Comparison of ENCODE assay signal across 8 cellular contexts in genomic region chr7:35694161-35694783, GRCh38. TPM values are rescaled to one million over a fixed set of nuclear protein-coding genes. Genes with fewer than 3 reads are reported as not detected.
DNase-seq lines count a peak whose midpoint lies in the region; ATAC-seq, FAIRE-seq and TF ChIP-seq lines count a peak whose summit lies in the region.

No MANE protein-coding gene starts in this region.

- TF ChIP-seq EP300 in K562 (IDR thresholded peaks at IDR 0.05; ENCODE audit: low read length) (no peak), stomach (IDR thresholded peaks at IDR 0.05) (no peak)

- DNase-seq in NCI-H2196 (lab: John Stamatoyannopoulos, UW; ENCODE audit: unreplicated experiment) (peak; percentile 7), NCI-H2196 treated with DMSO at 0.1 percent for 48 hours (lab: John Stamatoyannopoulos, UW; ENCODE audit: unreplicated experiment) (no peak), NCI-H526 (lab: John Stamatoyannopoulos, UW) (peak; percentile 14 to 72), K562 (ENCODE audit: extremely low read depth in 1 of 4, low spot score in 3 of 4) (peak in 2 of 4 experiments; percentile 33 to 47), immature natural killer cell (peak in 1 of 3 donors; percentile 17), stomach (no peak), NCI-H1930 (lab: John Stamatoyannopoulos, UW) (no peak)

- H3K4me3 ChIP-seq in K562 (peak overlapping the region; percentile 59), stomach (peak overlapping the region; percentile 83 to 98 (median 94))

- CTCF ChIA-PET in K562 (lab: Yijun Ruan, JAX; ENCODE audit: low intra/inter-chr PET ratio), result no interaction called here

- H3K9me3 Mint-ChIP-seq in immature natural killer cell, result no peaks in the 10 kb centered on the region

- no peaks in the 10 kb centered on the region for H3K27me3 ChIP-seq in K562 (ENCODE audit: control insufficient read depth in 2 of 2, insufficient read depth in 2 of 2, low read length in 2 of 2)
- H3K27me3 ChIP-seq in stomach, result no peaks in the 10 kb centered on the region

- no peaks in the 10 kb centered on the region for H3K9me1 ChIP-seq in K562 (ENCODE audit: control insufficient read depth, insufficient read depth, low read length)

- ATAC-seq in HG02588 (IDR thresholded peaks at IDR 0.05; ENCODE audit: unreplicated experiment) (peak; percentile 27), K562 (peak; percentile 53)

- H3K4me2 ChIP-seq in K562 (ENCODE audit: insufficient read depth, low read length), result peak overlapping the region; percentile 95

- peaks cover 67% of the 10 kb centered on the region for H3K79me2 ChIP-seq in K562 (ENCODE audit: control insufficient read depth, insufficient read depth, low read length)

- H3K4me1 ChIP-seq in K562 (replicated peaks in 1 of 2; ENCODE audit: control insufficient read depth in 2 of 2, insufficient read depth in 2 of 2, low read length in 2 of 2) (peaks cover 0 to 20% of the 10 kb centered on the region in 2 experiments; a peak in 4 of 5 replicates), stomach (peaks cover 24 to 71% (median 58%) of the 10 kb centered on the region in 4 donors)

- POLR2A ChIA-PET in K562 (lab: Yijun Ruan, JAX), result interaction anchor here (0.7 to 1.3 kb wide), 4 partner anchors 14 to 106 kb away, joined by 3 to 4 read pairs (median 4); partner anchors contain the start of gene SEPTIN7

- H3K27ac Mint-ChIP-seq in immature natural killer cell, result peak overlapping the region; percentile 88 to 99 (median 96)

- H3K36me3 ChIP-seq in K562 (ENCODE audit: control insufficient read depth, insufficient read depth, low read length) (peaks cover 5% of the 10 kb centered on the region; the same call in 1 of the 3 replicates), stomach (no peaks in the 10 kb centered on the region)

- no peaks in the 10 kb centered on the region for H3K36me3 Mint-ChIP-seq in immature natural killer cell

- H3K4me3 Mint-ChIP-seq in immature natural killer cell, result peak overlapping the region; percentile 85 to 96 (median 93)

- H2AFZ ChIP-seq in K562 (ENCODE audit: low read depth, low read length), result peak overlapping the region; percentile 69

- H3K4me1 Mint-ChIP-seq in immature natural killer cell, result peaks cover 72% of the 10 kb centered on the region in 2 donors

- WGBS in K562 (ENCODE audit: insufficient coverage, low coverage, missing lambda C conversion rate), result under 1% methylated on average over 21 of the region's 41 CpGs
- 0 to 1% (median 0%) methylated on average over 30 to 41 of the region's 41 CpGs for whole genome bisulfite sequencing in stomach, 5 donors

- no peaks in the 10 kb centered on the region for H4K20me1 ChIP-seq in K562 (replicated peaks; ENCODE audit: control insufficient read depth, insufficient read depth, low read length)

- H3K27ac ChIP-seq in K562 (ENCODE audit: extremely low read depth, low read depth, low read length) (peak overlapping the region; percentile 77), stomach (peak overlapping the region; percentile 93 to 99 (median 98))

- TF ChIP-seq POLR2A in K562 (conservative IDR thresholded peaks at IDR 0.05) (no peak), stomach (IDR thresholded peaks at IDR 0.05) (no peak)

- intact Hi-C loops in K562 (cut with micrococcal nuclease), result no loop called here
- intact Hi-C loops in stomach (cut with DNase I; ENCODE audit: low total_unique reads), result no loop called here

- H3K9ac ChIP-seq in K562 (ENCODE audit: insufficient read depth in 1 of 2, low read depth in 2 of 2, low read length in 2 of 2), result peak overlapping the region; percentile 80 to 96

- TSS peak; percentile 41 for BruUV-seq in K562 (replicated peaks; lab: Mats Ljungman, UMichigan)

- H3K9me3 ChIP-seq in K562 (replicated peaks; ENCODE audit: control insufficient read depth, insufficient read depth, low read depth, low read length) (no peaks in the 10 kb centered on the region), stomach (no peaks in the 10 kb centered on the region)

- in situ Hi-C loops in K562 (cut with MboI), result no loop called here

- TF ChIP-seq CTCF in K562 (IDR thresholded peaks at IDR 0.05 in 2 of 3, conservative IDR thresholded peaks at IDR 0.05 in 1 of 3; ENCODE audit: insufficient read depth in 2 of 3, low read depth in 1 of 3, low read length in 3 of 3), result no peak
- TF ChIP-seq CTCF in stomach (IDR thresholded peaks at IDR 0.05), result no peak

- no peak for FAIRE-seq in K562 (lab: Jason Lieb, UNC)

- TF ChIP-seq RAD21 in K562 (CRISPR knock-in tag; conservative IDR thresholded peaks at IDR 0.05 in 1 of 2, IDR thresholded peaks at IDR 0.05 in 1 of 2), result no peak

- peaks cover 13 to 16% (median 16%) of the 10 kb centered on the region in 3 donors for H3K27me3 Mint-ChIP-seq in immature natural killer cell (ENCODE audit: low read depth in 3 of 3)

TF ChIP-seq in K562, 482 proteins besides CTCF, POLR2A, EP300 and RAD21 (continues in another document):
- peak; percentile 81; the same call in 1 of the 2 replicates for TF ChIP-seq RBM14 (IDR thresholded peaks at IDR 0.05; ENCODE audit: borderline replicate concordance, insufficient read depth, low read depth, low read length)
- TF ChIP-seq MEIS2 (IDR thresholded peaks at IDR 0.05; ENCODE audit: partially characterized antibody), result no peak
- TF ChIP-seq ZNF395 (CRISPR knock-in tag; IDR thresholded peaks at IDR 0.05), result 0 out of 2 replicates have a peak, but pooled peaks have one; percentile 34
- peak; percentile 39 for TF ChIP-seq RBM22 (IDR thresholded peaks at IDR 0.05; ENCODE audit: low read depth, low read length, poor library complexity, severe bottlenecking)
- TF ChIP-seq, protein P1, sequence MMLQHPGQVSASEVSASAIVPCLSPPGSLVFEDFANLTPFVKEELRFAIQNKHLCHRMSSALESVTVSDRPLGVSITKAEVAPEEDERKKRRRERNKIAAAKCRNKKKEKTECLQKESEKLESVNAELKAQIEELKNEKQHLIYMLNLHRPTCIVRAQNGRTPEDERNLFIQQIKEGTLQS (IDR thresholded peaks at IDR 0.05), result no peak
- TF ChIP-seq, protein P1 (CRISPR knock-in tag; conservative IDR thresholded peaks at IDR 0.05), result 0 out of 2 replicates have a peak, but pooled peaks have one; percentile 2
- 0 out of 2 replicates have a peak, but pooled peaks have one; percentile 3 for TF ChIP-seq PHF21A (IDR thresholded peaks at IDR 0.05; ENCODE audit: borderline replicate concordance, low read depth)
- 0 out of 2 replicates have a peak, but pooled peaks have one; percentile 3 for TF ChIP-seq CREM (IDR thresholded peaks at IDR 0.05; ENCODE audit: low read depth)
- no peak for TF ChIP-seq KHSRP (IDR thresholded peaks at IDR 0.05)
- no peak for TF ChIP-seq RBM17 (IDR thresholded peaks at IDR 0.05; ENCODE audit: borderline replicate concordance, low read depth, low read length)
- TF ChIP-seq ZBTB7A (IDR thresholded peaks at IDR 0.05; ENCODE audit: borderline replicate concordance, control insufficient read depth, low read depth, low read length), result peak; percentile 79; the same call in 1 of the 2 replicates
- TF ChIP-seq CHD1 (IDR thresholded peaks at IDR 0.05; ENCODE audit: low read length), result no peak
- TF ChIP-seq, protein P2, sequence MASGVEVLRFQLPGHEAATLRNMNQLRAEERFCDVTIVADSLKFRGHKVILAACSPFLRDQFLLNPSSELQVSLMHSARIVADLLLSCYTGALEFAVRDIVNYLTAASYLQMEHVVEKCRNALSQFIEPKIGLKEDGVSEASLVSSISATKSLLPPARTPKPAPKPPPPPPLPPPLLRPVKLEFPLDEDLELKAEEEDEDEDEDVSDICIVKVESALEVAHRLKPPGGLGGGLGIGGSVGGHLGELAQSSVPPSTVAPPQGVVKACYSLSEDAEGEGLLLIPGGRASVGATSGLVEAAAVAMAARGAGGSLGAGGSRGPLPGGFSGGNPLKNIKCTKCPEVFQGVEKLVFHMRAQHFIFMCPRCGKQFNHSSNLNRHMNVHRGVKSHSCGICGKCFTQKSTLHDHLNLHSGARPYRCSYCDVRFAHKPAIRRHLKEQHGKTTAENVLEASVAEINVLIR (CRISPR knock-in tag; IDR thresholded peaks at IDR 0.05), result no peak
- no peak for TF ChIP-seq ZBED1 (IDR thresholded peaks at IDR 0.05)

RNA-seq across cellular contexts. Expression of gene HERPUD2, which starts 0.7 kb away (rescaled TPM):
- 19.0 and 30.9 TPM in 2 replicates for total RNA-seq in K562 (2011; cell fraction: chromatin; rRNA removed; ENCODE audit: low replicate concordance)
- total RNA-seq in K562 (2011; cell fraction: nucleolus; rRNA removed), result 29.9 and 33.7 TPM in 2 replicates
- 33.7 and 34.3 TPM in 2 replicates for total RNA-seq in K562 (2011; cell fraction: nucleoplasm; rRNA removed)
- total RNA-seq in K562 (2014; rRNA removed) (9.4 and 9.7 TPM in 2 replicates), K562 (2014; rRNA removed; fragmentation: Illumina TruSeq; extraction: Trizol) (12.3 and 13.2 TPM in 2 replicates), K562 (2015; rRNA removed; fragmentation: Illumina TruSeq; extraction: Trizol) (12.6 and 13.2 TPM in 2 replicates), K562 (2021) (14.4 and 15.3 TPM in 2 replicates), stomach (10 to 100 TPM in 3 of 5 donors, 1 to 10 TPM in 2; 1.4 to 26.7 (median 10.7) TPM)
- polyA plus RNA-seq in K562 (2011; rRNA removed) (28.5 and 33.0 TPM in 2 replicates), K562 (2014; fragmentation: Illumina TruSeq; extraction: Trizol) (17.2 and 21.8 TPM in 2 replicates), K562 (2014; fragmentation: Nextera tagmentation; extraction: Ambion mirVana) (1 to 10 TPM; 4.1 to 5.7 TPM), K562 (2014; rRNA removed) (10.8 and 15.7 TPM in 2 replicates), immature natural killer cell (100 to 1,000 TPM in 1 of 3 donors, 10 to 100 TPM in 2; 65.1 to 115 (median 91.4) TPM), stomach (1 to 10 TPM; 7.1 to 9.9 (median 8.1) TPM)
- 27.7 and 35.0 TPM in 2 replicates for polyA plus RNA-seq in K562 (2011; cell fraction: cytosol; rRNA removed)
- polyA plus RNA-seq in K562 (2011; cell fraction: nucleus; rRNA removed), result 20.7 and 22.2 TPM in 2 replicates
- polyA plus RNA-seq in K562 (2012), result 11.0 and 14.7 TPM in 2 replicates
- polyA minus RNA-seq in K562 (2011; rRNA and poly(A)+ RNA removed), result 36.7 and 42.0 TPM in 2 replicates
- polyA minus RNA-seq in K562 (2011; cell fraction: cytosol; rRNA and poly(A)+ RNA removed), result 12.8 and 22.0 TPM in 2 replicates
- polyA minus RNA-seq in K562 (2011; cell fraction: nucleus; rRNA and poly(A)+ RNA removed), result 28.0 and 31.2 TPM in 2 replicates

Comparison
In these comparisons a context has a peak if more than half of its experiments do, and no peak if none do; other contexts are left out.
1. DNase-seq: peak in NCI-H2196 (single experiment) and NCI-H526 (2 of 2); none in NCI-H2196 treated with DMSO at 0.1 percent for 48 hours (single experiment), stomach (single experiment) and NCI-H1930 (0 of 2).